In the genomic region with DNA sequence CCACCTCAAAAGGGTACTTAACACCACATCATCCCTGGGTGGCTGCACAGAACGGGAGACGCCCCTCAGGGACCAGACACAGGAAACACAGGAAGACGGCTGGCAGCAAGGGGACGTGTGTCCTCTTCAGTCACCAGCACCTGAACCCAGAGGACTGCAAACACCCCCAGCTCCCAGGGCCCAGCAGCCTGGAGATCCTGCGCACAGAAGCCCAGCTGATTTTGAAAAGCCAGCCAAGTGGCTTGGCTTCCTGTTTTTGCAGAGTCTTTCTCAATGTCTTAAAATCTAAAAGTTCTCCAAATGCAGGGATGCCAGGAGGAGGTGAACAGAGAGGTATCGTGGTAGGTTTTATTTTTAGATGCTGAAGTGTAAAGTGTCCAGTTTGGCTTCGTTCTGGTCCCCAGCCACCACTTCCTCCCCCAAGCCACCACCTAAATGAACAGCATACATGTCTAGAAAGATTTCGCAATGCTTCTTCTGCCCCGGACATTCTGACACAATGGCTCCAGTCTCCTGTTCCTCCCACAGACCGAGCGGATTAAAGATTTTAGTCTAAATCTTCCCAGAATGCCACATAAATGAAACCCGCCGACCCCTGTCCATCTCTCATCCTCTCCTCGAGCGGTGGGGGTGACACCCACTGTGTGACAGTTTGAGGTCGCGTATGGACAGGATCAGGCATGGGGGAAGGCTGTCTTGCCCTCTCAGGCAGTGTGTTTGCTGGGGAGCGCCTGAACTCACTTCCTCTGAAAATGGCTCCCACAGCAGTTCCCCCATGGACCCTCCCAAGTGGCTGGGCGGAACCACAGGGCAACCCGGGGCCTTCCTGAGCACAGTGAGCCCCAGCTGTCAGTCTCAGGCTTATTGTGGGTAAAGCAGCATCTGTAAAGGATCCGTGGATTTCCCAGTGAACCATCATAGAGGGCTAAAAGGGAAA, we compare ENCODE assay signal across 9 cellular contexts. TPM values are rescaled to one million over a fixed set of nuclear protein-coding genes. Genes with fewer than 3 reads are reported as not detected.
A peak's percentile ranks its signal among the peaks of the same experiment; 100 is the strongest.
DNase-seq lines count a peak whose midpoint lies in the region; ATAC-seq and TF ChIP-seq lines count a peak whose summit lies in the region.
"Had no signal": no experiment of that assay in that cellular context is flagged by ENCODE, and none has a peak within 500 bp of the region (broad histone marks: within the 10 kb centered on the region; RNA-seq: fewer than 3 reads in every experiment).

No MANE protein-coding gene starts in this region.

- TF ChIP-seq POLR2A in thyroid gland (IDR thresholded peaks at IDR 0.05), result no peak

- peaks cover 3% of the 10 kb centered on the region for H3K36me3 Mint-ChIP-seq in T-helper 2 cell treated with Interferon-gamma antibody and Interleukin-4, amounts not matched to agents 5 μg/mL and 100 μg/mL, for 36 hours (ENCODE audit: low read depth)
- no peaks in the 10 kb centered on the region; the same call in 1 of the 2 replicates for H3K36me3 Mint-ChIP-seq in WTC11

- no peaks in the 10 kb centered on the region for H3K27me3 Mint-ChIP-seq in T-helper 2 cell treated with Interferon-gamma antibody and Interleukin-4, amounts not matched to agents 5 μg/mL and 100 μg/mL, for 36 hours (ENCODE audit: low read depth)
- H3K27me3 Mint-ChIP-seq in WTC11 (ENCODE audit: low read depth), result no peaks in the 10 kb centered on the region

- H3K4me1 Mint-ChIP-seq in T-helper 2 cell treated with Interferon-gamma antibody and Interleukin-4, amounts not matched to agents 5 μg/mL and 100 μg/mL, for 36 hours (ENCODE audit: low read depth), result peaks cover 28% of the 10 kb centered on the region
- H3K4me1 Mint-ChIP-seq in WTC11, result peaks cover 30% of the 10 kb centered on the region

- POLR2A ChIA-PET in WTC11 (lab: Charles Lee), result interaction anchor here (0.7 kb wide), 1 partner anchor 144 kb away, joined by 9 read pairs; no protein-coding TSS in a partner anchor

- H3K4me3 ChIP-seq in right atrium auricular region (peak overlapping the region in 1 of 2 donors; percentile 9), thyroid gland (replicated peaks in 1 of 3) (no peak overlapping the region)
- H3K4me3 ChIP-seq: SJSA1 had no signal

- H3K27me3 ChIP-seq in right atrium auricular region (no peaks in the 10 kb centered on the region), thyroid gland (no peaks in the 10 kb centered on the region)
- H3K27me3 ChIP-seq: SJSA1 had no signal

- no peaks in the 10 kb centered on the region for H3K9me3 Mint-ChIP-seq in T-helper 2 cell treated with Interferon-gamma antibody and Interleukin-4, amounts not matched to agents 5 μg/mL and 100 μg/mL, for 36 hours
- H3K9me3 Mint-ChIP-seq in WTC11, result no peaks in the 10 kb centered on the region

- TF ChIP-seq CTCF in WTC11 (IDR thresholded peaks at IDR 0.05) (no peak), right atrium auricular region (IDR thresholded peaks at IDR 0.05) (no peak), thyroid gland (IDR thresholded peaks at IDR 0.05) (no peak)

- intact Hi-C loops in thyroid gland (cut with DNase I), result no loop called here

- H3K27ac ChIP-seq in right atrium auricular region, result peak overlapping the region; percentile 62 to 81
- peak overlapping the region in 2 of 3 donors; percentile 20 to 38 for H3K27ac ChIP-seq in thyroid gland
- H3K27ac ChIP-seq: SJSA1 had no signal

- peak overlapping the region; percentile 34 for H3K4me3 Mint-ChIP-seq in T-helper 2 cell treated with Interferon-gamma antibody and Interleukin-4, amounts not matched to agents 5 μg/mL and 100 μg/mL, for 36 hours
- no peak overlapping the region for H3K4me3 Mint-ChIP-seq in WTC11

- peaks cover 0 to 48% of the 10 kb centered on the region in 2 donors for H3K4me1 ChIP-seq in right atrium auricular region
- H3K4me1 ChIP-seq in thyroid gland, result peaks cover 0 to 35% of the 10 kb centered on the region in 2 donors

- no peaks in the 10 kb centered on the region for H3K36me3 ChIP-seq in right atrium auricular region
- no peaks in the 10 kb centered on the region for H3K36me3 ChIP-seq in thyroid gland
- H3K36me3 ChIP-seq: SJSA1 had no signal

- CTCF ChIA-PET in WTC11 (lab: Charles Lee), result no interaction called here

- ATAC-seq in WTC11, result no peak
- ATAC-seq in HG02798 (IDR thresholded peaks at IDR 0.05; ENCODE audit: poor library complexity, unreplicated experiment), result no peak

- peak overlapping the region; percentile 65 for H3K27ac Mint-ChIP-seq in T-helper 2 cell treated with Interferon-gamma antibody and Interleukin-4, amounts not matched to agents 5 μg/mL and 100 μg/mL, for 36 hours
- peak overlapping the region; percentile 49; the same call in 1 of the 2 replicates for H3K27ac Mint-ChIP-seq in WTC11

- 72 to 83% methylated on average over 17 to 21 of the region's 21 CpGs for WGBS in thyroid gland, 2 donors

- DNase-seq in T-helper 2 cell treated with Interferon-gamma antibody and Interleukin-4, amounts not matched to agents 5 μg/mL and 100 μg/mL, for 36 hours (ENCODE audit: low spot score), result no peak
- DNase-seq in T-helper 2 cell (no peak), WTC11 (ENCODE audit: low spot score) (no peak), right atrium auricular region (ENCODE audit: low spot score) (peak; percentile 74), thyroid gland (no peak), cerebellar cortex (ENCODE audit: low spot score) (no peak), 8988T (no peak)

- no peaks in the 10 kb centered on the region for H3K9me3 ChIP-seq in right atrium auricular region
- no peaks in the 10 kb centered on the region for H3K9me3 ChIP-seq in thyroid gland
- H3K9me3 ChIP-seq: SJSA1 had no signal

TF ChIP-seq in WTC11, 78 proteins besides CTCF, POLR2A, EP300 and RAD21 (continues in another document):
- TF ChIP-seq, protein P1, sequence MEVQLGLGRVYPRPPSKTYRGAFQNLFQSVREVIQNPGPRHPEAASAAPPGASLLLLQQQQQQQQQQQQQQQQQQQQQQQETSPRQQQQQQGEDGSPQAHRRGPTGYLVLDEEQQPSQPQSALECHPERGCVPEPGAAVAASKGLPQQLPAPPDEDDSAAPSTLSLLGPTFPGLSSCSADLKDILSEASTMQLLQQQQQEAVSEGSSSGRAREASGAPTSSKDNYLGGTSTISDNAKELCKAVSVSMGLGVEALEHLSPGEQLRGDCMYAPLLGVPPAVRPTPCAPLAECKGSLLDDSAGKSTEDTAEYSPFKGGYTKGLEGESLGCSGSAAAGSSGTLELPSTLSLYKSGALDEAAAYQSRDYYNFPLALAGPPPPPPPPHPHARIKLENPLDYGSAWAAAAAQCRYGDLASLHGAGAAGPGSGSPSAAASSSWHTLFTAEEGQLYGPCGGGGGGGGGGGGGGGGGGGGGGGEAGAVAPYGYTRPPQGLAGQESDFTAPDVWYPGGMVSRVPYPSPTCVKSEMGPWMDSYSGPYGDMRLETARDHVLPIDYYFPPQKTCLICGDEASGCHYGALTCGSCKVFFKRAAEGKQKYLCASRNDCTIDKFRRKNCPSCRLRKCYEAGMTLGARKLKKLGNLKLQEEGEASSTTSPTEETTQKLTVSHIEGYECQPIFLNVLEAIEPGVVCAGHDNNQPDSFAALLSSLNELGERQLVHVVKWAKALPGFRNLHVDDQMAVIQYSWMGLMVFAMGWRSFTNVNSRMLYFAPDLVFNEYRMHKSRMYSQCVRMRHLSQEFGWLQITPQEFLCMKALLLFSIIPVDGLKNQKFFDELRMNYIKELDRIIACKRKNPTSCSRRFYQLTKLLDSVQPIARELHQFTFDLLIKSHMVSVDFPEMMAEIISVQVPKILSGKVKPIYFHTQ (CRISPR knock-in tag; IDR thresholded peaks at IDR 0.05), result no peak
- TF ChIP-seq NFE2L1 (CRISPR knock-in tag; IDR thresholded peaks at IDR 0.05) (no peak), SOX15 (CRISPR knock-in tag; IDR thresholded peaks at IDR 0.05) (no peak), ZNF263 (CRISPR knock-in tag; IDR thresholded peaks at IDR 0.05; ENCODE audit: low read depth) (no peak), JUN (CRISPR knock-in tag; IDR thresholded peaks at IDR 0.05) (no peak), TEAD1 (CRISPR knock-in tag; IDR thresholded peaks at IDR 0.05) (no peak), ZNF671 (CRISPR knock-in tag; IDR thresholded peaks at IDR 0.05) (no peak), GABPB1 (CRISPR knock-in tag; IDR thresholded peaks at IDR 0.05) (no peak), HMGA2 (CRISPR knock-in tag; IDR thresholded peaks at IDR 0.05) (no peak), GTF2I (CRISPR knock-in tag; conservative IDR thresholded peaks at IDR 0.05) (no peak)
- TF ChIP-seq, protein P2, sequence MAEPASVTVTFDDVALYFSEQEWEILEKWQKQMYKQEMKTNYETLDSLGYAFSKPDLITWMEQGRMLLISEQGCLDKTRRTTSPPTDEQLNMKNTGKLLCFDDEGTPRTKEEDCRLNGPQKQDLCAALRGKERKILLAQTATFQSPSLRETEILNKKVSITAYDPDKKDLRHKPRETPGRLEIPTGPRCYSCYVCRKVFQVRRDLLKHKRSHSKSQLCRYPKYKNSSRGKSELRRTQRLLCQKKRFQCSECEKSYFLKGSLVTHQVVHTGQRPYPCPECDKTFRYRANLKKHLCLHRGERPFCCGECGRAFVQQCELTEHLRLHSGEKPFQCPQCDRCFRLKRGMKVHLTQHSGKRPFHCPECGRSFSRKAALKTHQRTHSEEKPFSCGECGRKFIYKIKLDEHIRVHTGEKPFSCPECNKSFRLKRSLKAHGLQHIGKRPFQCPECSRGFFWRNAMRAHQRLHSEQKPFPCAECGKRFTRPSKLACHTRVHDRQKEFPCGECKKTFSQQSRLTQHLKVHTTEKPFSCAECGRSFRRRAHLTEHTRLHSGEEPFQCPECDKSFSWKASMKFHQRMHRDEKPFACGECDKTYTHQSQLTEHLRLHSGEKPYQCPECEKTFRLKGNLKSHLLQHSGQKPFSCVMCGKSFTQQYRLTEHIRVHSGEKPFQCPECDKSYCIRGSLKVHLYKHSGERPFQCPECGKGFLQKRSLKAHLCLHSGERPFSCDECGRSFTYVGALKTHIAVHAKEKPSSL (CRISPR knock-in tag; conservative IDR thresholded peaks at IDR 0.05), result no peak
- TF ChIP-seq, protein P3, sequence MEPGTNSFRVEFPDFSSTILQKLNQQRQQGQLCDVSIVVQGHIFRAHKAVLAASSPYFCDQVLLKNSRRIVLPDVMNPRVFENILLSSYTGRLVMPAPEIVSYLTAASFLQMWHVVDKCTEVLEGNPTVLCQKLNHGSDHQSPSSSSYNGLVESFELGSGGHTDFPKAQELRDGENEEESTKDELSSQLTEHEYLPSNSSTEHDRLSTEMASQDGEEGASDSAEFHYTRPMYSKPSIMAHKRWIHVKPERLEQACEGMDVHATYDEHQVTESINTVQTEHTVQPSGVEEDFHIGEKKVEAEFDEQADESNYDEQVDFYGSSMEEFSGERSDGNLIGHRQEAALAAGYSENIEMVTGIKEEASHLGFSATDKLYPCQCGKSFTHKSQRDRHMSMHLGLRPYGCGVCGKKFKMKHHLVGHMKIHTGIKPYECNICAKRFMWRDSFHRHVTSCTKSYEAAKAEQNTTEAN (CRISPR knock-in tag; IDR thresholded peaks at IDR 0.05), result no peak

RNA-seq across cellular contexts. Expression of a gene that starts 41.6 kb away (rescaled TPM):
- total RNA-seq in WTC11 (2021), result 116 to 144 TPM (median 121 TPM) in 3 replicates
- 10 to 100 TPM; 58.3 to 76.0 TPM for total RNA-seq in right atrium auricular region
- 10 to 100 TPM; 43.9 to 56.1 (median 44.5) TPM for total RNA-seq in thyroid gland
